In the genomic region with DNA sequence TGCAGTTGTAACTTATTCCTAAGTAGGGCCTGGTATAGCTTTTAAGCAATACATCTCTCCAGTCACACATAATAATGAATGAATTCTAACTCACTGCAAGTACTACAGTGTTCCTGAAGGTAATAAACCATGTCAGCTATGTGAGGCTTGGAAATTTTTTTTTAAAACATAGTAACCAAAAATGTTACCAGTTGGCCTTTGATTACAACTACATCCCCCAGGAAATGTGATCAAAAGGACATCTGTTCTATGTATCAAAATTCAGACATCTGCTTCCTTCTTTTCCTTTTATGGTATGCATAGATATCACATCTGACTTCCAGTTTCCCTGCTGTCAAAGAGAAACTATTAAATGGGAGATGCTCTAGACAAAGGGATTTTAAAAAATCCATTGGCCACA, we compare ENCODE assay signal across 1 cellular context.
TF ChIP-seq lines count a peak whose summit lies in the region.

No MANE protein-coding gene starts in this region.

TF ChIP-seq in K562, 482 proteins besides CTCF, POLR2A, EP300 and RAD21 (continued from another document):
- TF ChIP-seq PBX2 (CRISPR knock-in tag; IDR thresholded peaks at IDR 0.05; ENCODE audit: low read depth) (no peak), PBX2 (tag; conservative IDR thresholded peaks at IDR 0.05; ENCODE audit: low read depth) (peak; percentile 39), CHD2 (IDR thresholded peaks at IDR 0.05; ENCODE audit: low read depth, low read length) (no peak), ZNF134 (CRISPR knock-in tag; conservative IDR thresholded peaks at IDR 0.05) (no peak), ILK (tag; IDR thresholded peaks at IDR 0.05; ENCODE audit: borderline replicate concordance, low read depth) (no peak), TAL1 (IDR thresholded peaks at IDR 0.05) (no peak), HES1 (IDR thresholded peaks at IDR 0.05; ENCODE audit: low read depth) (no peak), HDAC3 (IDR thresholded peaks at IDR 0.05; ENCODE audit: borderline replicate concordance, partially characterized antibody) (no peak), SMAD4 (CRISPR knock-in tag; conservative IDR thresholded peaks at IDR 0.05) (no peak), SIN3A (IDR thresholded peaks at IDR 0.05; ENCODE audit: borderline replicate concordance in 2 of 2, control insufficient read depth in 1 of 2, low read depth in 2 of 2, low read length in 2 of 2) (no peak), SRF (CRISPR knock-in tag; IDR thresholded peaks at IDR 0.05) (0 out of 4 replicates have a peak, but pooled peaks of 1 of the 2 experiments have one; percentile 19), REST (CRISPR knock-in tag; IDR thresholded peaks at IDR 0.05; ENCODE audit: low read depth) (no peak), GTF2B (IDR thresholded peaks at IDR 0.05; ENCODE audit: extremely low read depth, insufficient read length) (no peak), KHSRP (IDR thresholded peaks at IDR 0.05) (no peak), ELF1 (tag; IDR thresholded peaks at IDR 0.05) (no peak), SMC3 (conservative IDR thresholded peaks at IDR 0.05; ENCODE audit: insufficient read depth, low read depth, low read length) (no peak), KLF16 (IDR thresholded peaks at IDR 0.05) (no peak), MEIS2 (IDR thresholded peaks at IDR 0.05; ENCODE audit: partially characterized antibody) (peak; percentile 25)
- TF ChIP-seq, protein P1, sequence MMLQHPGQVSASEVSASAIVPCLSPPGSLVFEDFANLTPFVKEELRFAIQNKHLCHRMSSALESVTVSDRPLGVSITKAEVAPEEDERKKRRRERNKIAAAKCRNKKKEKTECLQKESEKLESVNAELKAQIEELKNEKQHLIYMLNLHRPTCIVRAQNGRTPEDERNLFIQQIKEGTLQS (IDR thresholded peaks at IDR 0.05): no peak
- TF ChIP-seq, protein P1 (CRISPR knock-in tag; conservative IDR thresholded peaks at IDR 0.05): no peak
TF ChIP-seq in K562: peak in this region for 3.
